In genomic region chr9:98791147-98792095, GRCh38 we compare ENCODE assay signal across 8 cellular contexts. TPM values are rescaled to one million over a fixed set of nuclear protein-coding genes. Genes with fewer than 3 reads are reported as not detected.
DNase-seq lines count a peak whose midpoint lies in the region; ATAC-seq and TF ChIP-seq lines count a peak whose summit lies in the region.

No MANE protein-coding gene starts in this region.

- H3K9me3 ChIP-seq in right atrium auricular region (no peaks in the 10 kb centered on the region), prostate gland (no peaks in the 10 kb centered on the region)

- H3K27me3 ChIP-seq in right atrium auricular region (no peaks in the 10 kb centered on the region), prostate gland (replicated peaks; ENCODE audit: insufficient read depth) (no peaks in the 10 kb centered on the region)

- no peaks in the 10 kb centered on the region for H3K36me3 ChIP-seq in right atrium auricular region
- H3K36me3 ChIP-seq in prostate gland = no peaks in the 10 kb centered on the region

- no peak for TF ChIP-seq POLR2A in prostate gland (IDR thresholded peaks at IDR 0.05)

- ATAC-seq in HG03442 (IDR thresholded peaks at IDR 0.05; ENCODE audit: unreplicated experiment) = peak; percentile 65

- H3K4me1 ChIP-seq in right atrium auricular region = peaks cover 0 to 27% of the 10 kb centered on the region in 2 donors
- no peaks in the 10 kb centered on the region for H3K4me1 ChIP-seq in prostate gland (replicated peaks)

- H3K27ac ChIP-seq in right atrium auricular region (no peak overlapping the region), prostate gland (no peak overlapping the region)

- WGBS in prostate gland = 71% methylated on average over 16 of the region's 16 CpGs

- TF ChIP-seq CTCF in right atrium auricular region (IDR thresholded peaks at IDR 0.05) (peak; percentile 99), prostate gland (IDR thresholded peaks at IDR 0.05) (peak; percentile 93 to 98 (median 96))

- intact Hi-C loops in prostate gland (cut with DNase I) = no loop called here

- H3K4me3 ChIP-seq in right atrium auricular region (no peak overlapping the region), prostate gland (no peak overlapping the region)

- DNase-seq in NCI-H524 (lab: John Stamatoyannopoulos, UW) = peak; percentile 59 to 60
- DNase-seq in NCI-H524 treated with DMSO at 0.1 percent for 48 hours (lab: John Stamatoyannopoulos, UW) = no peak
- DNase-seq in SW 1271 (lab: John Stamatoyannopoulos, UW) = peak; percentile 52 to 66
- peak in 44 of 56 donors; percentile 11 to 82 (median 51) for DNase-seq in amygdala (lab: John Stamatoyannopoulos, UW)
- peak; percentile 94 for DNase-seq in right atrium auricular region (ENCODE audit: low spot score)
- DNase-seq in prostate gland (ENCODE audit: low spot score) = peak; percentile 50
- no peak for DNase-seq in NCI-H2171 (lab: John Stamatoyannopoulos, UW)

RNA-seq across cellular contexts. Expression of gene ANKS6, which starts 4.9 kb away (rescaled TPM):
- total RNA-seq in right atrium auricular region = 1 to 10 TPM; 3.3 to 8.7 TPM
- total RNA-seq in prostate gland = 10 to 100 TPM; 11.6 to 18.8 TPM

RNA-seq across cellular contexts. Expression of gene GALNT12, which starts 16.0 kb away (rescaled TPM):
- total RNA-seq in right atrium auricular region (1 to 10 TPM in 1 of 2 donors, under 1 TPM in 1; 0.33 to 2.7 TPM), prostate gland (10 to 100 TPM in 1 of 2 donors, 1 to 10 TPM in 1; 9.0 to 10.2 TPM)

Comparison
In these comparisons a context has a peak if more than half of its experiments do, and no peak if none do; other contexts are left out.
1. DNase-seq: peak in NCI-H524 (2 of 2), SW 1271 (2 of 2), amygdala (44 of 56), right atrium auricular region (single experiment) and prostate gland (single experiment); none in NCI-H524 treated with DMSO at 0.1 percent for 48 hours (single experiment) and NCI-H2171 (single experiment).